ENCODE assay signal across 9 cellular contexts in genomic region chr1:94884101-94884875, GRCh38. TPM values are rescaled to one million over a fixed set of nuclear protein-coding genes. Genes with fewer than 3 reads are reported as not detected.
DNase-seq lines count a peak whose midpoint lies in the region; ATAC-seq, FAIRE-seq and TF ChIP-seq lines count a peak whose summit lies in the region.
"Had no signal": no experiment of that assay in that cellular context is flagged by ENCODE, and none has a peak within 500 bp of the region (broad histone marks: within the 10 kb centered on the region; RNA-seq: fewer than 3 reads in every experiment).

No MANE protein-coding gene starts in this region.

- H3K9me3 Mint-ChIP-seq in WTC11 = no peaks in the 10 kb centered on the region

- no peak overlapping the region for H3K4me3 Mint-ChIP-seq in WTC11

- H3K36me3 Mint-ChIP-seq in WTC11 = no peaks in the 10 kb centered on the region

- TF ChIP-seq POLR2A in H54 (IDR thresholded peaks at IDR 0.05; ENCODE audit: low read depth, low read length) = no peak

- POLR2A ChIA-PET in WTC11 (lab: Charles Lee) = interaction anchor here (1.0 kb wide), 2 partner anchors 30 to 43 kb away, joined by 3 read pairs; partner anchors contain the start of gene CNN3

- no peaks in the 10 kb centered on the region for H3K9me3 ChIP-seq in left ventricle myocardium inferior (replicated peaks)

- ATAC-seq in WTC11 = peak; percentile 87
- ATAC-seq in sciatic nerve = peak; percentile 90
- no peak for ATAC-seq in GM21515 (IDR thresholded peaks at IDR 0.05; ENCODE audit: unreplicated experiment)

- no peak for FAIRE-seq in H54 (lab: Jason Lieb, UNC)

- H3K36me3 ChIP-seq in left ventricle myocardium inferior = no peaks in the 10 kb centered on the region

- peak overlapping the region; percentile 32 for H3K27ac ChIP-seq in left ventricle myocardium inferior (replicated peaks)

- intact Hi-C loops in left ventricle myocardium inferior (cut with micrococcal nuclease) = no loop called here
- intact Hi-C loops in sciatic nerve (cut with DNase I) = no loop called here

- peak; percentile 15 for DNase-seq in H54 (ENCODE audit: insufficient read length, low spot score)
- peak; percentile 71 for DNase-seq in WTC11 (ENCODE audit: low spot score)
- no peak for DNase-seq in left ventricle myocardium inferior
- peak; percentile 63 for DNase-seq in sciatic nerve (ENCODE audit: low spot score)
- no peak for DNase-seq in GM19240 (ENCODE audit: insufficient read length, low spot score)
- DNase-seq in SKM-1 treated with dmso at 0.1 percent for 144 hours (lab: John Stamatoyannopoulos, UW; ENCODE audit: unreplicated experiment) = no peak
- no peak for DNase-seq in mesenteric fat pad (ENCODE audit: low spot score)
- DNase-seq: activated CD8-positive, alpha-beta memory T cell treated with anti-CD3 and anti-CD28 coated beads, Interleukin-2, amount 50 U/mL, for 48 hours had no signal

- no peaks in the 10 kb centered on the region for H3K27me3 ChIP-seq in left ventricle myocardium inferior (ENCODE audit: low read depth)

- peaks cover 62% of the 10 kb centered on the region for H3K4me1 Mint-ChIP-seq in WTC11

- TF ChIP-seq CTCF in WTC11 (IDR thresholded peaks at IDR 0.05) (no peak), left ventricle myocardium inferior (IDR thresholded peaks at IDR 0.05; ENCODE audit: borderline replicate concordance) (no peak)

- H3K4me3 ChIP-seq in left ventricle myocardium inferior = peak overlapping the region; percentile 26

- CTCF ChIA-PET in WTC11 (lab: Charles Lee) = no interaction called here

- peak overlapping the region; percentile 86 for H3K27ac Mint-ChIP-seq in WTC11

- peaks cover 9% of the 10 kb centered on the region for H3K4me1 ChIP-seq in left ventricle myocardium inferior

- H3K27me3 Mint-ChIP-seq in WTC11 (ENCODE audit: low read depth) = peaks cover 4% of the 10 kb centered on the region

TF ChIP-seq in WTC11, 78 proteins besides CTCF, POLR2A, EP300 and RAD21 (continues in another document):
- TF ChIP-seq ZNF263 (CRISPR knock-in tag; IDR thresholded peaks at IDR 0.05; ENCODE audit: low read depth) (no peak), FOXJ3 (CRISPR knock-in tag; IDR thresholded peaks at IDR 0.05; ENCODE audit: borderline replicate concordance) (no peak), GRHL2 (CRISPR knock-in tag; IDR thresholded peaks at IDR 0.05; ENCODE audit: insufficient replicate concordance, severe bottlenecking) (no peak), GABPB1 (CRISPR knock-in tag; IDR thresholded peaks at IDR 0.05) (no peak), AR (CRISPR knock-in tag; IDR thresholded peaks at IDR 0.05) (no peak), SOX15 (CRISPR knock-in tag; IDR thresholded peaks at IDR 0.05) (no peak), MAX (CRISPR knock-in tag; IDR thresholded peaks at IDR 0.05) (peak; percentile 14; the same call in 1 of the 2 replicates), ESRRA (CRISPR knock-in tag; IDR thresholded peaks at IDR 0.05; ENCODE audit: borderline replicate concordance) (no peak), ERG (CRISPR knock-in tag; IDR thresholded peaks at IDR 0.05) (0 out of 2 replicates have a peak, but pooled peaks have one; percentile 62), TP53 (CRISPR knock-in tag; IDR thresholded peaks at IDR 0.05) (no peak), MYBL2 (CRISPR knock-in tag; IDR thresholded peaks at IDR 0.05) (no peak), AFF4 (CRISPR knock-in tag; IDR thresholded peaks at IDR 0.05; ENCODE audit: borderline replicate concordance) (no peak), ZNF671 (CRISPR knock-in tag; IDR thresholded peaks at IDR 0.05) (no peak), PRDM15 (CRISPR knock-in tag; IDR thresholded peaks at IDR 0.05) (no peak)

RNA-seq across cellular contexts. Expression of gene CNN3, which starts 42.6 kb away (rescaled TPM):
- total RNA-seq in WTC11 (2021) (183 to 187 TPM (median 185 TPM) in 3 replicates), left ventricle myocardium inferior (67.9 TPM), sciatic nerve (419 TPM), mesenteric fat pad (242 TPM)

Comparison
In these comparisons a context has a peak if more than half of its experiments do, and no peak if none do; other contexts are left out.
1. DNase-seq: peak in H54 (single experiment), WTC11 (single experiment) and sciatic nerve (single experiment); none in left ventricle myocardium inferior (single experiment), GM19240 (single experiment), SKM-1 treated with dmso at 0.1 percent for 144 hours (single experiment) and mesenteric fat pad (single experiment).